8 cellular contexts compared by ENCODE assay signal in genomic region chr5:61327761-61328753, GRCh38. TPM values are rescaled to one million over a fixed set of nuclear protein-coding genes. Genes with fewer than 3 reads are reported as not detected.
DNase-seq lines count a peak whose midpoint lies in the region; ATAC-seq lines count a peak whose summit lies in the region.

No MANE protein-coding gene starts in this region.

- peaks cover 2% of the 10 kb centered on the region for H3K36me3 Mint-ChIP-seq in activated T-cell treated with anti-CD3 and anti-CD28 coated beads, Interleukin-2, amount 50 U/mL, for 24 hours (ENCODE audit: low read depth)
- peaks cover 2% of the 10 kb centered on the region for H3K36me3 Mint-ChIP-seq in activated CD4-positive, alpha-beta memory T cell treated with anti-CD3 and anti-CD28 coated beads, Interleukin-2, amount 10 ng/mL, durations not matched to agents 7 days and 5 days (ENCODE audit: low read depth)

- no peaks in the 10 kb centered on the region for H3K27me3 ChIP-seq in muscle layer of duodenum (ENCODE audit: low read depth, low read length)

- H3K4me1 Mint-ChIP-seq in activated T-cell treated with anti-CD3 and anti-CD28 coated beads, Interleukin-2, amount 50 U/mL, for 24 hours (ENCODE audit: low read depth) = peaks cover 33% of the 10 kb centered on the region
- H3K4me1 Mint-ChIP-seq in activated CD4-positive, alpha-beta memory T cell treated with anti-CD3 and anti-CD28 coated beads, Interleukin-2, amount 10 ng/mL, durations not matched to agents 7 days and 5 days = peaks cover 36% of the 10 kb centered on the region

- POLR2A ChIA-PET in activated CD4-positive, alpha-beta memory T cell treated with anti-CD3 and anti-CD28 coated beads, Interleukin-2, amount 10 ng/mL, durations not matched to agents 7 days and 5 days (lab: Charles Lee) = no interaction called here

- no peak overlapping the region for H3K4me3 ChIP-seq in muscle layer of duodenum (ENCODE audit: low read depth in 1 of 2, low read length in 2 of 2)

- H3K27ac ChIP-seq in muscle layer of duodenum (ENCODE audit: low read length) = peak overlapping the region; percentile 72

- peaks cover 17 to 22% of the 10 kb centered on the region in 2 donors for H3K4me1 ChIP-seq in muscle layer of duodenum (ENCODE audit: control insufficient read depth in 1 of 2, insufficient read depth in 2 of 2, low read length in 2 of 2)

- H3K27ac Mint-ChIP-seq in activated T-cell treated with anti-CD3 and anti-CD28 coated beads, Interleukin-2, amount 50 U/mL, for 24 hours = no peak overlapping the region
- H3K27ac Mint-ChIP-seq in activated CD4-positive, alpha-beta memory T cell treated with anti-CD3 and anti-CD28 coated beads, Interleukin-2, amount 10 ng/mL, durations not matched to agents 7 days and 5 days = no peak overlapping the region

- H3K27me3 Mint-ChIP-seq in activated T-cell treated with anti-CD3 and anti-CD28 coated beads, Interleukin-2, amount 50 U/mL, for 24 hours = peaks cover 40% of the 10 kb centered on the region
- peaks cover 37% of the 10 kb centered on the region for H3K27me3 Mint-ChIP-seq in activated CD4-positive, alpha-beta memory T cell treated with anti-CD3 and anti-CD28 coated beads, Interleukin-2, amount 10 ng/mL, durations not matched to agents 7 days and 5 days

- peak; percentile 34 for DNase-seq in activated T-cell treated with anti-CD3 and anti-CD28 coated beads, Interleukin-2, amount 50 U/mL, for 24 hours
- no peak for DNase-seq in activated T-cell treated with anti-CD3 and anti-CD28 coated beads, Interleukin-2, amount 50 U/mL, for 1 hour
- DNase-seq in activated CD4-positive, alpha-beta memory T cell treated with anti-CD3 and anti-CD28 coated beads, Interleukin-2, amount 10 ng/mL, durations not matched to agents 7 days and 5 days = peak; percentile 47
- DNase-seq in DMS 273 treated with DMSO at 0.1 percent for 48 hours (lab: John Stamatoyannopoulos, UW) = no peak
- no peak for DNase-seq in GF-D8 (lab: John Stamatoyannopoulos, UW)

- ATAC-seq in HG03108 (IDR thresholded peaks at IDR 0.05; ENCODE audit: unreplicated experiment) = peak; percentile 24
- no peak for ATAC-seq in HG03135 (IDR thresholded peaks at IDR 0.05; ENCODE audit: unreplicated experiment)

- no peaks in the 10 kb centered on the region for H3K9me3 Mint-ChIP-seq in activated T-cell treated with anti-CD3 and anti-CD28 coated beads, Interleukin-2, amount 50 U/mL, for 24 hours
- no peaks in the 10 kb centered on the region for H3K9me3 Mint-ChIP-seq in activated CD4-positive, alpha-beta memory T cell treated with anti-CD3 and anti-CD28 coated beads, Interleukin-2, amount 10 ng/mL, durations not matched to agents 7 days and 5 days

- H3K9me3 ChIP-seq in muscle layer of duodenum (ENCODE audit: control insufficient read depth in 1 of 2, low read length in 2 of 2) = no peaks in the 10 kb centered on the region

- CTCF ChIA-PET in activated CD4-positive, alpha-beta memory T cell treated with anti-CD3 and anti-CD28 coated beads, Interleukin-2, amount 10 ng/mL, durations not matched to agents 7 days and 5 days (lab: Charles Lee) = interaction anchor here (1.0 kb wide), 1 partner anchor 276 kb away, joined by 3 read pairs; no protein-coding TSS in a partner anchor

- no peaks in the 10 kb centered on the region for H3K36me3 ChIP-seq in muscle layer of duodenum (ENCODE audit: control insufficient read depth in 1 of 2, insufficient read depth in 2 of 2, low read length in 2 of 2)

- H3K4me3 Mint-ChIP-seq in activated T-cell treated with anti-CD3 and anti-CD28 coated beads, Interleukin-2, amount 50 U/mL, for 24 hours = no peak overlapping the region
- no peak overlapping the region for H3K4me3 Mint-ChIP-seq in activated CD4-positive, alpha-beta memory T cell treated with anti-CD3 and anti-CD28 coated beads, Interleukin-2, amount 10 ng/mL, durations not matched to agents 7 days and 5 days

RNA-seq across cellular contexts. Expression of gene ZSWIM6, which starts 4.0 kb away (rescaled TPM):
- total RNA-seq in activated CD4-positive, alpha-beta memory T cell treated with anti-CD3 and anti-CD28 coated beads, Interleukin-2, amount 10 ng/mL, durations not matched to agents 7 days and 5 days = 1 to 10 TPM; 6.8 to 7.1 TPM

Comparison
In these comparisons a context has a peak if more than half of its experiments do, and no peak if none do; other contexts are left out.
1. DNase-seq: peak in activated T-cell treated with anti-CD3 and anti-CD28 coated beads, Interleukin-2, amount 50 U/mL, for 24 hours (single experiment) and activated CD4-positive, alpha-beta memory T cell treated with anti-CD3 and anti-CD28 coated beads, Interleukin-2, amount 10 ng/mL, durations not matched to agents 7 days and 5 days (single experiment); none in activated T-cell treated with anti-CD3 and anti-CD28 coated beads, Interleukin-2, amount 50 U/mL, for 1 hour (single experiment), DMS 273 treated with DMSO at 0.1 percent for 48 hours (single experiment) and GF-D8 (single experiment).